Comparison of ENCODE assay signal across 20 cellular contexts in the genomic region with DNA sequence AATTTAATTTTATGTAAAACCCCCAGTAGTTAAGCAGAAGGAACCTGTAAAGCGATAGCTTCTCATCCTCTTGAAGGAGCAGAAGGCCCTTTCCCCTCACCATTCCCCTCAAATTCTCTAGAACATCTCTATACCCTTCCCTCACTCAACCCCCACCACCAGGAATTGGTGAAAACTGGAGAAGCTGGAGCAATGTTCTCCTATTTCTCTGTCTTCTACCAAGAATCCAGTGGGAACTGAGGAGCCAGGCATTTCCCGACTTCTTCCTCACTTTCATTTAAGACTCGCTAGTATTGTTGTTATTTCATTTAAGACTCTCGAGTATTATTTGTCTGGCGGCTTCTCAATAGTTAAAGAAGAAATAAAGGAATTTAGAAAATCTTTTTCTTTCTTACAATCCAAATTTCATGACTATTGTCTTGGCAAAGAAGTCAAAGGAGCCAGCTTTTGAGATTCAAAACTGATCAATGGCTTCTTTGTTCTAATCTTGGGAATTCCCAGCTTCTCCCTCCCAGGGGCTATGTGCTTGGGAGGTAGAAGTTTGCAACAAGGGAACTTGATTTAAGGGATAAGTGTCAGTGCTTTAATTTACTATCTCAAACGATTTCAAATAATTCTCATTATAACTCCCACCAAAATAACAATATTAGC.
A peak's percentile ranks its signal among the peaks of the same experiment; 100 is the strongest.
DNase-seq lines count a peak whose midpoint lies in the region; ATAC-seq and TF ChIP-seq lines count a peak whose summit lies in the region.
"Had no signal": no experiment of that assay in that cellular context is flagged by ENCODE, and none has a peak within 500 bp of the region (broad histone marks: within the 10 kb centered on the region; RNA-seq: fewer than 3 reads in every experiment).

No MANE protein-coding gene starts in this region.

- H3K4me1 ChIP-seq in breast epithelium (no peaks in the 10 kb centered on the region), OCI-LY3 (ENCODE audit: low read length) (peaks cover 28% of the 10 kb centered on the region), iPS-15b (ENCODE audit: control insufficient read depth, insufficient read depth, low read length) (peaks cover 32% of the 10 kb centered on the region)
- H3K4me1 ChIP-seq in naive thymus-derived CD4-positive, alpha-beta T cell (ENCODE audit: control insufficient read depth in 2 of 2, insufficient read depth in 2 of 2, low read length in 2 of 2) = no peaks in the 10 kb centered on the region
- H3K4me1 ChIP-seq: SJSA1 had no signal

- H3K27ac Mint-ChIP-seq in MCF 10A (ENCODE audit: low read depth, unreplicated experiment) = no peak overlapping the region
- no peak overlapping the region for H3K27ac Mint-ChIP-seq in activated CD8-positive, alpha-beta memory T cell treated with anti-CD3 and anti-CD28 coated beads, Interleukin-2, amount 10 ng/mL, durations not matched to agents 7 days and 5 days
- no peak overlapping the region for H3K27ac Mint-ChIP-seq in naive thymus-derived CD4-positive, alpha-beta T cell

- H3K4me3 ChIP-seq in breast epithelium (peak overlapping the region in 1 of 3 donors; percentile 1), OCI-LY3 (ENCODE audit: low read length) (no peak overlapping the region), iPS-15b (ENCODE audit: low read depth, low read length) (peak overlapping the region; percentile 13)
- no peak overlapping the region for H3K4me3 ChIP-seq in naive thymus-derived CD4-positive, alpha-beta T cell (ENCODE audit: low read length)
- H3K4me3 ChIP-seq: SJSA1 had no signal

- POLR2A ChIA-PET in MCF 10A (lab: Yijun Ruan, JAX) = no interaction called here
- POLR2A ChIA-PET in naive thymus-derived CD4-positive, alpha-beta T cell (lab: Charles Lee) = no interaction called here

- CTCF ChIA-PET in MCF 10A (lab: Yijun Ruan, JAX) = interaction anchor here (0.6 to 1.1 kb wide), 3 partner anchors 167 to 253 kb away, joined by 3 to 4 read pairs (median 4); a partner anchor contains a TSS
- CTCF ChIA-PET in activated CD8-positive, alpha-beta memory T cell treated with anti-CD3 and anti-CD28 coated beads, Interleukin-2, amount 10 ng/mL, durations not matched to agents 7 days and 5 days (lab: Charles Lee) = no interaction called here
- CTCF ChIA-PET in naive thymus-derived CD4-positive, alpha-beta T cell (lab: Charles Lee) = no interaction called here

- no peaks in the 10 kb centered on the region for H3K36me3 Mint-ChIP-seq in MCF 10A (ENCODE audit: insufficient read depth, unreplicated experiment)
- no peaks in the 10 kb centered on the region for H3K36me3 Mint-ChIP-seq in activated CD8-positive, alpha-beta memory T cell treated with anti-CD3 and anti-CD28 coated beads, Interleukin-2, amount 10 ng/mL, durations not matched to agents 7 days and 5 days
- no peaks in the 10 kb centered on the region for H3K36me3 Mint-ChIP-seq in naive thymus-derived CD4-positive, alpha-beta T cell

- no peaks in the 10 kb centered on the region for H3K9me3 Mint-ChIP-seq in MCF 10A (ENCODE audit: unreplicated experiment)
- H3K9me3 Mint-ChIP-seq in activated CD8-positive, alpha-beta memory T cell treated with anti-CD3 and anti-CD28 coated beads, Interleukin-2, amount 10 ng/mL, durations not matched to agents 7 days and 5 days (ENCODE audit: low read depth) = no peaks in the 10 kb centered on the region
- peaks cover 0 to 1% (median 0%) of the 10 kb centered on the region in 11 donors for H3K9me3 Mint-ChIP-seq in naive thymus-derived CD4-positive, alpha-beta T cell

- H3K27ac ChIP-seq in breast epithelium (peak overlapping the region; percentile 4 to 31), OCI-LY3 (ENCODE audit: low read length) (no peak overlapping the region)
- no peak overlapping the region for H3K27ac ChIP-seq in naive thymus-derived CD4-positive, alpha-beta T cell (ENCODE audit: low read depth, low read length)
- H3K27ac ChIP-seq: SJSA1 had no signal

- H3K36me3 ChIP-seq in breast epithelium (no peaks in the 10 kb centered on the region), OCI-LY3 (replicated peaks; ENCODE audit: low read depth, low read length) (no peaks in the 10 kb centered on the region), iPS-15b (ENCODE audit: control insufficient read depth, insufficient read depth, low read length) (no peaks in the 10 kb centered on the region)
- H3K36me3 ChIP-seq in naive thymus-derived CD4-positive, alpha-beta T cell (ENCODE audit: control insufficient read depth in 2 of 3, insufficient read depth in 3 of 3, low read length in 3 of 3) = no peaks in the 10 kb centered on the region
- H3K36me3 ChIP-seq: SJSA1 had no signal

- no peak overlapping the region for H3K4me3 Mint-ChIP-seq in MCF 10A (ENCODE audit: unreplicated experiment)
- H3K4me3 Mint-ChIP-seq in activated CD8-positive, alpha-beta memory T cell treated with anti-CD3 and anti-CD28 coated beads, Interleukin-2, amount 10 ng/mL, durations not matched to agents 7 days and 5 days = no peak overlapping the region
- no peak overlapping the region for H3K4me3 Mint-ChIP-seq in naive thymus-derived CD4-positive, alpha-beta T cell

- peaks cover 6% of the 10 kb centered on the region for H3K4me1 Mint-ChIP-seq in MCF 10A (ENCODE audit: insufficient read depth, unreplicated experiment)
- H3K4me1 Mint-ChIP-seq in activated CD8-positive, alpha-beta memory T cell treated with anti-CD3 and anti-CD28 coated beads, Interleukin-2, amount 10 ng/mL, durations not matched to agents 7 days and 5 days = peaks cover 4% of the 10 kb centered on the region
- H3K4me1 Mint-ChIP-seq in naive thymus-derived CD4-positive, alpha-beta T cell = peaks cover 0 to 3% (median 0%) of the 10 kb centered on the region in 7 donors

- TF ChIP-seq CTCF in breast epithelium (IDR thresholded peaks at IDR 0.05) (no peak), MCF 10A (IDR thresholded peaks at IDR 0.05; ENCODE audit: unreplicated experiment) (no peak), OCI-LY3 (IDR thresholded peaks at IDR 0.05; ENCODE audit: low read depth, low read length) (no peak)

- no peak overlapping the region for H2AFZ ChIP-seq in OCI-LY3 (ENCODE audit: low read depth, low read length)

- no TSS peak for BruUV-seq in MCF 10A (replicated peaks; lab: Mats Ljungman, UMichigan)

- no peaks in the 10 kb centered on the region for H3K9me3 ChIP-seq in breast epithelium
- no peaks in the 10 kb centered on the region for H3K9me3 ChIP-seq in OCI-LY3 (ENCODE audit: insufficient read depth, low read length)
- H3K9me3 ChIP-seq in iPS-15b (ENCODE audit: control insufficient read depth, insufficient read depth, low read length) = no peaks in the 10 kb centered on the region
- no peaks in the 10 kb centered on the region for H3K9me3 ChIP-seq in naive thymus-derived CD4-positive, alpha-beta T cell (ENCODE audit: control insufficient read depth in 2 of 3, low read length in 3 of 3)
- H3K9me3 ChIP-seq: SJSA1 had no signal

- no peak for TF ChIP-seq POLR2A in breast epithelium (IDR thresholded peaks at IDR 0.05)

- DNase-seq in breast epithelium (ENCODE audit: low spot score in 2 of 2) = no peak
- no peak for DNase-seq in MCF 10A (ENCODE audit: unreplicated experiment)
- DNase-seq in superior temporal gyrus (ENCODE audit: extremely low spot score) = peak; percentile 8
- DNase-seq in activated CD8-positive, alpha-beta memory T cell treated with anti-CD3 and anti-CD28 coated beads, Interleukin-2, amount 10 ng/mL, durations not matched to agents 7 days and 5 days = no peak
- no peak for DNase-seq in naive thymus-derived CD4-positive, alpha-beta T cell
- no peak for DNase-seq in stimulated activated CD4-positive, alpha-beta T cell treated with anti-CD3 and anti-CD28 coated beads, Interleukin-1b, Interleukin-23, amount 100 ng/mL, for 48 hours
- DNase-seq: 8988T; activated CD4-positive, CD25-positive, alpha-beta regulatory T cell treated with anti-CD3 and anti-CD28 coated beads, Interleukin-2, amount 50 U/mL, for 72 hours; activated gamma-delta T cell treated with Interleukin-2 at 50 U/mL for 16 hours; GF-D8; IMR-90; NCI-H187 treated with DMSO at 0.1 percent for 48 hours; NCI-H510A; OCI-M1; posterior cingulate gyrus; small intestine had no signal

- no peak for ATAC-seq in activated CD8-positive, alpha-beta memory T cell treated with anti-CD3 and anti-CD28 coated beads, Interleukin-2, amount 10 ng/mL, durations not matched to agents 7 days and 5 days
- ATAC-seq in naive thymus-derived CD4-positive, alpha-beta T cell = no peak
- ATAC-seq: HCT116 had no signal

- no peaks in the 10 kb centered on the region for H3K79me2 ChIP-seq in OCI-LY3 (ENCODE audit: low read length)

- intact Hi-C loops in breast epithelium (cut with DNase I; ENCODE audit: low total_unique reads) = no loop called here
- intact Hi-C loops in MCF 10A (cut with micrococcal nuclease) = loop anchor here (5.0 kb wide), 1 partner anchor 1330 kb away; no protein-coding TSS in a partner anchor
- intact Hi-C loops in naive thymus-derived CD4-positive, alpha-beta T cell (cut with micrococcal nuclease) = no loop called here

- H3K27me3 ChIP-seq in breast epithelium (no peaks in the 10 kb centered on the region), OCI-LY3 (ENCODE audit: low read depth, low read length) (no peaks in the 10 kb centered on the region), iPS-15b (ENCODE audit: control insufficient read depth, insufficient read depth, low read length) (no peaks in the 10 kb centered on the region)
- no peaks in the 10 kb centered on the region for H3K27me3 ChIP-seq in naive thymus-derived CD4-positive, alpha-beta T cell (ENCODE audit: control insufficient read depth in 2 of 2, insufficient read depth in 2 of 2, low read length in 2 of 2)
- H3K27me3 ChIP-seq: SJSA1 had no signal

- H3K4me2 ChIP-seq in OCI-LY3 (ENCODE audit: low read length) = peak overlapping the region; percentile 52

- H3K9ac ChIP-seq in OCI-LY3 (ENCODE audit: low read length) (no peak overlapping the region), iPS-15b (ENCODE audit: low read depth, low read length) (no peak overlapping the region)

- no peaks in the 10 kb centered on the region for H3K27me3 Mint-ChIP-seq in MCF 10A (ENCODE audit: insufficient read depth, unreplicated experiment)
- no peaks in the 10 kb centered on the region for H3K27me3 Mint-ChIP-seq in activated CD8-positive, alpha-beta memory T cell treated with anti-CD3 and anti-CD28 coated beads, Interleukin-2, amount 10 ng/mL, durations not matched to agents 7 days and 5 days
- peaks cover 0 to 3% (median 0%) of the 10 kb centered on the region in 5 donors for H3K27me3 Mint-ChIP-seq in naive thymus-derived CD4-positive, alpha-beta T cell

- no peaks in the 10 kb centered on the region for H4K20me1 ChIP-seq in OCI-LY3 (ENCODE audit: insufficient read depth, low read length)

Comparison
In these comparisons a context has a peak if more than half of its experiments do, and no peak if none do; other contexts are left out.
1. H3K27ac ChIP-seq: peak in breast epithelium (2 of 2); none in OCI-LY3 (single experiment) and naive thymus-derived CD4-positive, alpha-beta T cell (single experiment).